Comparison of ENCODE assay signal across 32 cellular contexts in the genomic region with DNA sequence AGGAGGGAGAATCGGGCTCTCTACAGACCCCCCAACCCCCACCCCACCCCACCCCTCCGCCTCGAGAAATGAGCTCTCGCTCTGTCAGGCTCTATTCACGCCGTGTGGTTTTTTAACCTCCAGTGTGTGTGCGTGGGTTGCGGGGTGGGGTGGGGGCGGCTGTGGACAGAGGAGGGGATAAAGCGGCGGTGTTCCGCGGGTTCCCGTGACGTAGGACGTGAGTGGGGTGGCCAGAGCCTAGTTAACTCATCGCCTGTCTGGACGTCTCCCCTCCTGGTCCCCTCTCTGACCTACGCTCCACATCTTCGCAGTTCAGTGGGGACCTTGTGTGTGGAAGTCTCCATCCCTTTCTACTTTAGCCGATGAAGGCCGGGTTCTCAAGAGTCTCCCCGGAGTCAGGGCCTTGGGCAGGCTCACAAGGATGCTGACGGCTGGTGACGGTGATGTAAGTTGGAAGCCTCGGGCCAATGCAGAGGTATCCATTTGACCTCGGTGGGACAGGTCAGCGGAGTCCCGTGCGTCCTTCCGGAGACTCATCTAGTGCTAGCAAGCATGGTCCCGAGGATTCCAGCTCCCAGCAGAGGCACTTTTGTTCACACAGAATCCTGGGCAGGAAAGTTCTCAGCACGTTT.
"Had no signal": no experiment of that assay in that cellular context is flagged by ENCODE, and none has a peak within 500 bp of the region (broad histone marks: within the 10 kb centered on the region; RNA-seq: fewer than 3 reads in every experiment).

No MANE protein-coding gene starts in this region.

- H3K4me1 ChIP-seq: esophagus squamous epithelium, gastroesophageal sphincter, heart right ventricle had no signal

- H3K27ac ChIP-seq: brain microvascular endothelial cell, coronary artery, dorsolateral prefrontal cortex, esophagus squamous epithelium, gastroesophageal sphincter, heart right ventricle, WERI-Rb-1 had no signal

- H3K36me3 ChIP-seq: brain microvascular endothelial cell, esophagus squamous epithelium, gastroesophageal sphincter, heart right ventricle, WERI-Rb-1 had no signal

- ATAC-seq: activated CD4-positive, CD25-positive, alpha-beta regulatory T cell treated with anti-CD3 and anti-CD28 coated beads, Interleukin-2, amount 50 U/mL, for 24 hours; activated CD8-positive, alpha-beta T cell treated with anti-CD3 and anti-CD28 coated beads for 36 hours; activated naive CD4-positive, alpha-beta T cell treated with anti-CD3 and anti-CD28 coated beads, Interleukin-2, amount 50 U/mL, for 72 hours; activated T-cell treated with anti-CD3 and anti-CD28 coated beads, Interleukin-2, amount 50 U/mL, for 4 hours; activated T-helper 17 cell treated with anti-CD3 and anti-CD28 coated beads, Interleukin-2, amount 50 U/mL, for 72 hours; gastroesophageal sphincter; heart right ventricle; T-helper 17 cell had no signal

- H3K4me1 Mint-ChIP-seq: activated B cell treated with CpG ODN at 0.5 μM for 24 hours; central memory CD8-positive, alpha-beta T cell had no signal

- H3K4me3 ChIP-seq: coronary artery, dorsolateral prefrontal cortex, esophagus squamous epithelium, gastroesophageal sphincter, heart right ventricle had no signal

- DNase-seq: activated B cell treated with CpG ODN at 0.5 μM for 24 hours; activated CD4-positive, alpha-beta T cell treated with anti-CD3 and anti-CD28 coated beads for 48 hours; activated CD4-positive, alpha-beta T cell treated with anti-CD3 and anti-CD28 coated beads, Interleukin-2, amount 50 U/mL, for 1 hour; activated CD4-positive, alpha-beta T cell treated with anti-CD3 and anti-CD28 coated beads, Interleukin-2, amount 50 U/mL, for 48 hours; activated CD8-positive, alpha-beta memory T cell treated with anti-CD3 and anti-CD28 coated beads for 24 hours; activated CD8-positive, alpha-beta T cell treated with anti-CD3 and anti-CD28 coated beads for 36 hours; activated effector memory CD4-positive, alpha-beta T cell treated with Interleukin-2 at 50 U/mL for 16 hours; activated gamma-delta T cell treated with Interleukin-2 at 50 U/mL for 16 hours; activated naive CD4-positive, alpha-beta T cell treated with anti-CD3 and anti-CD28 coated beads for 36 hours; activated T-cell treated with anti-CD3 and anti-CD28 coated beads, Interleukin-2, amount 50 U/mL, for 4 hours; amniotic stem cell; anterior cingulate cortex; brain microvascular endothelial cell; dorsolateral prefrontal cortex; effector memory CD4-positive, alpha-beta T cell; esophagus squamous epithelium; foreskin melanocyte; heart right ventricle; T-helper 1 cell; T-helper 17 cell; T1000; WERI-Rb-1 had no signal

- H3K27ac Mint-ChIP-seq: activated B cell treated with CpG ODN at 0.5 μM for 24 hours; dendritic cell treated with granulocyte-macrophage colony-stimulating factor and Interleukin-4, amounts not matched to agents 40 ng/mL and 50 ng/mL, for 4 days; T-helper 17 cell; T-helper 2 cell treated with Interferon-gamma antibody and Interleukin-4, amounts not matched to agents 5 μg/mL and 100 μg/mL, for 36 hours had no signal

- FAIRE-seq: astrocyte, bronchial epithelial cell had no signal

- H3K4me3 Mint-ChIP-seq: activated B cell treated with CpG ODN at 0.5 μM for 24 hours; activated CD8-positive, alpha-beta T cell treated with anti-CD3 and anti-CD28 coated beads for 36 hours; activated naive CD4-positive, alpha-beta T cell treated with anti-CD3 and anti-CD28 coated beads for 36 hours; activated T-cell treated with anti-CD3 and anti-CD28 coated beads, Interleukin-2, amount 50 U/mL, for 4 hours; central memory CD8-positive, alpha-beta T cell; dendritic cell treated with granulocyte-macrophage colony-stimulating factor and Interleukin-4, amounts not matched to agents 40 ng/mL and 50 ng/mL, for 4 days; T-helper 17 cell; T-helper 2 cell treated with Interferon-gamma antibody and Interleukin-4, amounts not matched to agents 5 μg/mL and 100 μg/mL, for 36 hours had no signal

- H3K27me3 Mint-ChIP-seq: activated B cell treated with CpG ODN at 0.5 μM for 24 hours; activated CD8-positive, alpha-beta T cell treated with anti-CD3 and anti-CD28 coated beads for 36 hours; T-helper 17 cell had no signal
